ENCODE assay signal across 1 cellular context in the genomic region with DNA sequence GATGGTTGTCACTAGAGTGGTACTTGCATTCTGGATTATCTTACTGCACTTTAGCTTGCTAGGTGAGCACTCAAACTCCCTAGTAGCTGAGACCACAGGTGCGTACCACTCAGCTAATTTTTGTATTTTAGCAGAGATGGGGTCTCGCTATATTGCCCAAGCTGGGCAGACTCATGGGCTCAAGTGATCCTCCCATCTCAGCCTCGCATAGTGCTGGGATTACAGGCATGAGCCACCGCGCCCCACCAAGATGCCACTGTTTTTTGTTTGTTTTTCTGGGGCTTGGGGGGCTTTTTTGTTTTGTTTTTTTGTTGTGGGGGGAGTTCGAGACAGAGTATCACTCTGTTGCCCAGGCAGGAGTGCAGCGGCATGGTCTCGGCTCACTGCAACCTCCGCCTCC.
TF ChIP-seq lines count a peak whose summit lies in the region.

No MANE protein-coding gene starts in this region.

TF ChIP-seq in HCT116, 20 proteins besides CTCF, POLR2A, EP300 and RAD21 (continued from another document):
- TF ChIP-seq, protein P1, sequence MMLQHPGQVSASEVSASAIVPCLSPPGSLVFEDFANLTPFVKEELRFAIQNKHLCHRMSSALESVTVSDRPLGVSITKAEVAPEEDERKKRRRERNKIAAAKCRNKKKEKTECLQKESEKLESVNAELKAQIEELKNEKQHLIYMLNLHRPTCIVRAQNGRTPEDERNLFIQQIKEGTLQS (IDR thresholded peaks at IDR 0.05) = no peak
- TF ChIP-seq ZNF274 (IDR thresholded peaks at IDR 0.05; ENCODE audit: low read depth, low read length) = no peak
